In the genomic region with DNA sequence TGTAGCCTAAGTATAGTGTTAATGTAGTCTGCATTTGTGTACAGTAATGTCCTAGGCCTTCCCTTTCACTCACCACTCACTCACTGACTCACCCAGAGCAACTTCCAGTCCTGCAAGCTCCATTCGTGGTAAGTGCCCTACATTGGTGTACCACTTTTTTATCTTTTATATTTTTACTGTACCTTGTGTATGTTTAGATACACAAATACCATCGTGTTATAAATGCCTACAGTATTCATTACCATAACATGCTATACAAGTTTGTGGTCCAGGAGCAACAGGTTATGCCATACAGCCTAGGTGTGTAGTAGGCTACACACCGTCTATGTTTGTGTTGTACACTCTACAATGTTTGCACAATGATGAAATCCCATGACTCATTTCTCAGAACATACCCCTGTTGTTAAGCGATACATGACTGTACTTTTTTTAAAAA, we compare ENCODE assay signal across 12 cellular contexts. TPM values are rescaled to one million over a fixed set of nuclear protein-coding genes. Genes with fewer than 3 reads are reported as not detected.
DNase-seq lines count a peak whose midpoint lies in the region; ATAC-seq and TF ChIP-seq lines count a peak whose summit lies in the region.
"Had no signal": no experiment of that assay in that cellular context is flagged by ENCODE, and none has a peak within 500 bp of the region (broad histone marks: within the 10 kb centered on the region; RNA-seq: fewer than 3 reads in every experiment).

No MANE protein-coding gene starts in this region.

- H3K4me2 ChIP-seq in KMS-11 (peak overlapping the region; percentile 69), mesendoderm (ENCODE audit: low read length) (no peak overlapping the region)

- ATAC-seq in lower lobe of right lung = peak; percentile 87 to 92
- ATAC-seq in HG03342 (IDR thresholded peaks at IDR 0.05; ENCODE audit: unreplicated experiment) = no peak
- no peak for ATAC-seq in HG02884 (IDR thresholded peaks at IDR 0.05; ENCODE audit: unreplicated experiment)

- H3K56ac ChIP-seq in mesendoderm (ENCODE audit: low read length) = no peak overlapping the region

- intact Hi-C loops in Calu3 (cut with micrococcal nuclease; ENCODE audit: unreplicated experiment) = no loop called here
- intact Hi-C loops in lower lobe of right lung (cut with DNase I) = no loop called here

- no peak overlapping the region for H3K18ac ChIP-seq in mesendoderm (ENCODE audit: low read length)

- H3K79me2 ChIP-seq in KMS-11 (ENCODE audit: insufficient read depth, low read depth) (peaks cover 36% of the 10 kb centered on the region; the same call in 1 of the 2 replicates), mesendoderm (ENCODE audit: control insufficient read depth, insufficient read depth, low read length) (no peaks in the 10 kb centered on the region)

- H3K9ac ChIP-seq in KMS-11 (no peak overlapping the region), mesendoderm (ENCODE audit: low read length) (no peak overlapping the region)

- no peaks in the 10 kb centered on the region for H3K4me1 Mint-ChIP-seq in Calu3 (ENCODE audit: low read depth, unreplicated experiment)

- H3K27ac Mint-ChIP-seq in Calu3 (ENCODE audit: unreplicated experiment) = no peak overlapping the region

- no peak overlapping the region for H3K4ac ChIP-seq in mesendoderm (ENCODE audit: low read depth, low read length)

- no peaks in the 10 kb centered on the region for H4K20me1 ChIP-seq in KMS-11 (ENCODE audit: insufficient read depth)

- H3K36me3 ChIP-seq in KMS-11 (ENCODE audit: insufficient read depth) = no peaks in the 10 kb centered on the region
- no peaks in the 10 kb centered on the region for H3K36me3 ChIP-seq in lower lobe of right lung
- no peaks in the 10 kb centered on the region for H3K36me3 ChIP-seq in mesendoderm (ENCODE audit: control insufficient read depth, insufficient read depth, low read length)
- H3K36me3 ChIP-seq: SJSA1 had no signal

- DNase-seq in Calu3 (peak; percentile 24), astrocyte of the hippocampus (ENCODE audit: low read depth, low spot score) (peak; percentile 51), lower lobe of right lung (no peak), mesendoderm (no peak), coronary artery (ENCODE audit: low spot score) (no peak)
- DNase-seq: caudate nucleus, DMS79 treated with DMSO at 0.1 percent for 48 hours, NCI-H1694 treated with DMSO at 0.1 percent for 48 hours had no signal

- H2BK5ac ChIP-seq in mesendoderm (ENCODE audit: low read length) = no peak overlapping the region

- H4K5ac ChIP-seq in mesendoderm (ENCODE audit: low read length) = no peak overlapping the region

- peaks cover 76% of the 10 kb centered on the region for H3K4me1 ChIP-seq in KMS-11 (ENCODE audit: low read depth, poor library complexity, severe bottlenecking)
- H3K4me1 ChIP-seq in lower lobe of right lung = no peaks in the 10 kb centered on the region
- no peaks in the 10 kb centered on the region for H3K4me1 ChIP-seq in mesendoderm (ENCODE audit: control insufficient read depth, low read depth, low read length)

- H3K27ac ChIP-seq in KMS-11 (peak overlapping the region; percentile 45; the same call in 1 of the 2 replicates), lower lobe of right lung (no peak overlapping the region), mesendoderm (ENCODE audit: low read depth, low read length) (no peak overlapping the region), coronary artery (no peak overlapping the region)
- H3K27ac ChIP-seq: SJSA1 had no signal

- H3K4me3 Mint-ChIP-seq in Calu3 (ENCODE audit: low read depth, unreplicated experiment) = no peak overlapping the region

- no peak overlapping the region for H2AFZ ChIP-seq in KMS-11 (ENCODE audit: low read depth)

- H3K36me3 Mint-ChIP-seq in Calu3 (ENCODE audit: insufficient read depth, unreplicated experiment) = peaks cover 3% of the 10 kb centered on the region

- H3K27me3 ChIP-seq in KMS-11 (ENCODE audit: insufficient read depth, low read depth) (no peaks in the 10 kb centered on the region), lower lobe of right lung (ENCODE audit: low read depth) (no peaks in the 10 kb centered on the region), mesendoderm (ENCODE audit: insufficient read depth, low read length, poor library complexity) (no peaks in the 10 kb centered on the region)
- H3K27me3 ChIP-seq: SJSA1 had no signal

- H2AK5ac ChIP-seq in mesendoderm (ENCODE audit: low read length) = no peak overlapping the region

- H3K9me3 Mint-ChIP-seq in Calu3 (ENCODE audit: low read depth, unreplicated experiment) = no peaks in the 10 kb centered on the region

- WGBS in mesendoderm (ENCODE audit: extremely low coverage, insufficient coverage, low lambda C conversion rate) = no CpG with 5 or more reads among the region's 4 CpGs

- H3K23ac ChIP-seq in mesendoderm (ENCODE audit: low read length) = no peak overlapping the region

- TF ChIP-seq CTCF in Calu3 (IDR thresholded peaks at IDR 0.05; ENCODE audit: unreplicated experiment) (no peak), KMS-11 (conservative IDR thresholded peaks at IDR 0.05; ENCODE audit: low read depth, low read length) (no peak), lower lobe of right lung (IDR thresholded peaks at IDR 0.05) (no peak), coronary artery (IDR thresholded peaks at IDR 0.05) (no peak)

- H4K8ac ChIP-seq in mesendoderm (ENCODE audit: low read depth, low read length) = no peak overlapping the region

- H2BK120ac ChIP-seq in mesendoderm (ENCODE audit: low read depth, low read length) = no peak overlapping the region

- H3K4me3 ChIP-seq in KMS-11 (IDR thresholded peaks at IDR 0.05; ENCODE audit: insufficient read depth, low read depth, low read length) (no peak overlapping the region), lower lobe of right lung (no peak overlapping the region), mesendoderm (ENCODE audit: low read length) (no peak overlapping the region), coronary artery (no peak overlapping the region)
- H3K4me3 ChIP-seq: SJSA1 had no signal

- no peaks in the 10 kb centered on the region for H3K9me3 ChIP-seq in lower lobe of right lung
- H3K9me3 ChIP-seq: SJSA1 had no signal

- H3K27me3 Mint-ChIP-seq in Calu3 (ENCODE audit: unreplicated experiment) = no peaks in the 10 kb centered on the region

- no TSS peak for BruUV-seq in Calu3 (replicated peaks; lab: Mats Ljungman, UMichigan)

- CTCF ChIA-PET in Calu3 (lab: Charles Lee) = no interaction called here

- no peak overlapping the region for H2BK15ac ChIP-seq in mesendoderm (replicated peaks; ENCODE audit: low read depth)

- H3K79me1 ChIP-seq in mesendoderm (ENCODE audit: low read length) = no peaks in the 10 kb centered on the region

RNA-seq across cellular contexts. Expression of a gene that starts 15.4 kb away (rescaled TPM):
- 4.4 and 4.8 TPM in 2 replicates for total RNA-seq in Calu3 (2022)
- 5.7 TPM for total RNA-seq in lower lobe of right lung
- polyA plus RNA-seq in mesendoderm (2013, experiment 1 of 2) = 5.9 TPM
- polyA plus RNA-seq in mesendoderm (2013, experiment 2 of 2) = 6.0 TPM

Comparison
In these comparisons a context has a peak if more than half of its experiments do, and no peak if none do; other contexts are left out.
1. DNase-seq: peak in Calu3 (single experiment) and astrocyte of the hippocampus (single experiment); none in lower lobe of right lung (single experiment), mesendoderm (single experiment) and coronary artery (single experiment).
2. ATAC-seq: peak in lower lobe of right lung (2 of 2); none in HG03342 (single experiment) and HG02884 (single experiment).